Comparison of ENCODE assay signal across 24 cellular contexts in the genomic region with DNA sequence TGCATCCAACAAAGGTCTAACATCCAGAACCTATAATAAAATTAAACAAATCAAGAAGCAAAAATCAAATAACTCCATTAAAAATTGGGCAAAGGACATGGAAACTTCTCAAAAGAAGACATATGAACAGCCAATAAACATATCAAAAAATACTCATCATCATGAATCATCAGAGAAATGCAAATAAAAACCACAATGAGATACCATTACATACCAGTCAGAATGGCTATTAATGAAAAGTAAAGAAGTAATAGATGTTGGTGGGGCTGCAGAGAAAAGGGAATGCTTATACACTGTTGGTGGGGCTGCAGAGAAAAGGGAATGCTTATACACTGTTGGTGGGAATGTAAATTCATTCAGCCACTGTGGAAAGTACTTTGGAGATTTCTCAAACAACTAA.
A peak's percentile ranks its signal among the peaks of the same experiment; 100 is the strongest.
DNase-seq lines count a peak whose midpoint lies in the region; ATAC-seq, FAIRE-seq and TF ChIP-seq lines count a peak whose summit lies in the region.
"Had no signal": no experiment of that assay in that cellular context is flagged by ENCODE, and none has a peak within 500 bp of the region (broad histone marks: within the 10 kb centered on the region; RNA-seq: fewer than 3 reads in every experiment).

No MANE protein-coding gene starts in this region.

- no peak for TF ChIP-seq RAD21 in A549 (conservative IDR thresholded peaks at IDR 0.05 in 1 of 2, IDR thresholded peaks at IDR 0.05 in 1 of 2)

- TF ChIP-seq CTCF in A549 (IDR thresholded peaks at IDR 0.05) (no peak), bronchial epithelial cell (IDR thresholded peaks at IDR 0.05; ENCODE audit: insufficient read depth, low read length, severe bottlenecking) (no peak)

- H3K4me2 ChIP-seq in A549, result no peak overlapping the region
- H3K4me2 ChIP-seq: BLaER1 had no signal

- POLR2A ChIA-PET in A549 (lab: Yijun Ruan, JAX), result no interaction called here

- no peaks in the 10 kb centered on the region for H3K36me3 ChIP-seq in SJSA1
- H3K36me3 ChIP-seq in bronchial epithelial cell (ENCODE audit: control insufficient read depth, insufficient read depth, low read length), result no peaks in the 10 kb centered on the region
- H3K36me3 ChIP-seq: BE2C, BLaER1 had no signal

- H3K9me3 ChIP-seq in A549, result no peaks in the 10 kb centered on the region
- H3K9me3 ChIP-seq in SJSA1 (replicated peaks), result no peaks in the 10 kb centered on the region
- H3K9me3 ChIP-seq: BE2C, BLaER1 had no signal

- FAIRE-seq in A549 (lab: Jason Lieb, UNC) (peak; percentile 93), bronchial epithelial cell (lab: Jason Lieb, UNC) (no peak)
- FAIRE-seq: GM12878, GM12892, GM18507 had no signal

- DNase-seq in A549 (ENCODE audit: low read depth in 1 of 2, low spot score in 1 of 2), result no peak
- DNase-seq in SJSA1 (ENCODE audit: low read depth in 1 of 2, low spot score in 2 of 2), result peak in 1 of 2 experiments; percentile 42
- peak; percentile 8 for DNase-seq in bronchial epithelial cell (ENCODE audit: low read depth)
- no peak for DNase-seq in posterior cingulate gyrus
- DNase-seq in left colon, result no peak
- DNase-seq: ACHN; BE2C; C1 segment of cervical spinal cord; CD4-positive, alpha-beta memory T cell; CD4-positive, CD25-positive, alpha-beta regulatory T cell; CD8-positive, alpha-beta memory T cell; COR-L47; DMS 273 treated with DMSO at 0.1 percent for 48 hours; DMS153; DMS53; DMS79; DND-41; EL; GDM1 had no signal

- intact Hi-C loops in posterior cingulate gyrus (cut with DNase I) (no loop called here), left colon (cut with DNase I, micrococcal nuclease) (no loop called here)

- CTCF ChIA-PET in A549 (lab: Yijun Ruan, JAX), result interaction anchor here (0.6 to 0.9 kb wide), 2 partner anchors 14 to 893 kb away, joined by 3 to 5 read pairs; no protein-coding TSS in a partner anchor

- TF ChIP-seq EP300 in A549 (IDR thresholded peaks at IDR 0.05), result no peak

- ATAC-seq in A549, result no peak
- ATAC-seq in left colon, result no peak
- ATAC-seq: GM12878 had no signal

- H3K4me3 ChIP-seq in A549 (no peak overlapping the region), SJSA1 (no peak overlapping the region), bronchial epithelial cell (ENCODE audit: low read depth, low read length) (no peak overlapping the region)
- H3K4me3 ChIP-seq: BLaER1, GM12878 had no signal

- H3K27ac ChIP-seq in A549, result no peak overlapping the region
- H3K27ac ChIP-seq in SJSA1, result peak overlapping the region; percentile 24; the same call in 1 of the 2 replicates
- H3K27ac ChIP-seq: 22Rv1, BLaER1 had no signal

- no peaks in the 10 kb centered on the region for H3K4me1 ChIP-seq in A549
- H3K4me1 ChIP-seq in SJSA1 (replicated peaks), result peaks cover 18% of the 10 kb centered on the region
- H3K4me1 ChIP-seq: BE2C, BLaER1 had no signal

- TF ChIP-seq POLR2A in A549 (IDR thresholded peaks at IDR 0.05; ENCODE audit: low read length), result no peak

- H3K27me3 ChIP-seq in SJSA1 (replicated peaks) (no peaks in the 10 kb centered on the region), bronchial epithelial cell (ENCODE audit: control insufficient read depth, insufficient read depth, low read length) (no peaks in the 10 kb centered on the region)
- H3K27me3 ChIP-seq: BE2C had no signal

TF ChIP-seq in A549, 52 proteins besides CTCF, POLR2A, EP300 and RAD21:
- TF ChIP-seq FOXS1 (CRISPR knock-in tag; IDR thresholded peaks at IDR 0.05) (no peak), SREBF2 (IDR thresholded peaks at IDR 0.05) (no peak), NR3C1 (IDR thresholded peaks at IDR 0.05) (no peak), EHMT2 (IDR thresholded peaks at IDR 0.05; ENCODE audit: low read depth) (no peak), MAFK (IDR thresholded peaks at IDR 0.05; ENCODE audit: partially characterized antibody) (no peak), PBX3 (IDR thresholded peaks at IDR 0.05) (no peak), KDM5A (IDR thresholded peaks at IDR 0.05) (no peak), BHLHE40 (IDR thresholded peaks at IDR 0.05; ENCODE audit: low read depth, low read length) (no peak), MAZ (IDR thresholded peaks at IDR 0.05; ENCODE audit: borderline replicate concordance, low read depth, low read length) (no peak), FOSL2 (IDR thresholded peaks at IDR 0.05) (no peak), FOSL2 (CRISPR knock-in tag; IDR thresholded peaks at IDR 0.05) (no peak), CBX2 (IDR thresholded peaks at IDR 0.05; ENCODE audit: borderline replicate concordance, low read depth) (no peak), HMGXB4 (CRISPR knock-in tag; IDR thresholded peaks at IDR 0.05; ENCODE audit: borderline replicate concordance) (no peak), ZC3H11A (IDR thresholded peaks at IDR 0.05) (no peak), CHD4 (IDR thresholded peaks at IDR 0.05; ENCODE audit: borderline replicate concordance) (no peak), NPAS2 (CRISPR knock-in tag; IDR thresholded peaks at IDR 0.05; ENCODE audit: borderline replicate concordance) (no peak), CEBPB (IDR thresholded peaks at IDR 0.05) (no peak), HOXA7 (CRISPR knock-in tag; IDR thresholded peaks at IDR 0.05) (no peak)
- TF ChIP-seq, protein P1, sequence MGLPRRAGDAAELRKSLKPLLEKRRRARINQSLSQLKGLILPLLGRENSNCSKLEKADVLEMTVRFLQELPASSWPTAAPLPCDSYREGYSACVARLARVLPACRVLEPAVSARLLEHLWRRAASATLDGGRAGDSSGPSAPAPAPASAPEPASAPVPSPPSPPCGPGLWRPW (IDR thresholded peaks at IDR 0.05), result no peak
- TF ChIP-seq, protein P2, sequence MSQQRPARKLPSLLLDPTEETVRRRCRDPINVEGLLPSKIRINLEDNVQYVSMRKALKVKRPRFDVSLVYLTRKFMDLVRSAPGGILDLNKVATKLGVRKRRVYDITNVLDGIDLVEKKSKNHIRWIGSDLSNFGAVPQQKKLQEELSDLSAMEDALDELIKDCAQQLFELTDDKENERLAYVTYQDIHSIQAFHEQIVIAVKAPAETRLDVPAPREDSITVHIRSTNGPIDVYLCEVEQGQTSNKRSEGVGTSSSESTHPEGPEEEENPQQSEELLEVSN (IDR thresholded peaks at IDR 0.05; ENCODE audit: borderline replicate concordance, low read depth), result no peak
- TF ChIP-seq, protein P3, sequence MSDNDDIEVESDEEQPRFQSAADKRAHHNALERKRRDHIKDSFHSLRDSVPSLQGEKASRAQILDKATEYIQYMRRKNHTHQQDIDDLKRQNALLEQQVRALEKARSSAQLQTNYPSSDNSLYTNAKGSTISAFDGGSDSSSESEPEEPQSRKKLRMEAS (IDR thresholded peaks at IDR 0.05), result no peak
TF ChIP-seq in A549: peak in this region for 0.
